In genomic region chr5:11477786-11478185, GRCh38 we compare ENCODE assay signal across 22 cellular contexts.
A peak's percentile ranks its signal among the peaks of the same experiment; 100 is the strongest.
DNase-seq lines count a peak whose midpoint lies in the region; ATAC-seq and TF ChIP-seq lines count a peak whose summit lies in the region.
"Had no signal": no experiment of that assay in that cellular context is flagged by ENCODE, and none has a peak within 500 bp of the region (broad histone marks: within the 10 kb centered on the region; RNA-seq: fewer than 3 reads in every experiment).

No MANE protein-coding gene starts in this region.

- no peak overlapping the region for H3K27ac ChIP-seq in transverse colon
- H3K27ac ChIP-seq: BLaER1, RWPE1, SK-N-MC had no signal

- H3K27me3 Mint-ChIP-seq in chondrocyte (ENCODE audit: low read depth) = no peaks in the 10 kb centered on the region

- no peaks in the 10 kb centered on the region for H3K9me3 ChIP-seq in transverse colon
- H3K9me3 ChIP-seq: BLaER1 had no signal

- peaks cover 7% of the 10 kb centered on the region for H3K4me1 Mint-ChIP-seq in chondrocyte (ENCODE audit: low read depth)

- H3K27me3 ChIP-seq in transverse colon = no peaks in the 10 kb centered on the region
- H3K27me3 ChIP-seq: BLaER1 had no signal

- TF ChIP-seq CTCF in astrocyte of the cerebellum (IDR thresholded peaks at IDR 0.05; ENCODE audit: low read depth, low read length, missing control alignments) = no peak
- TF ChIP-seq CTCF in chondrocyte (IDR thresholded peaks at IDR 0.05) = no peak
- no peak for TF ChIP-seq CTCF in transverse colon (IDR thresholded peaks at IDR 0.05)

- in situ Hi-C loops in astrocyte of the cerebellum (cut with HindIII; ENCODE audit: low sequenced_read_pairs) (no loop called here), transverse colon (cut with MboI; ENCODE audit: low pct_ligation_motif_present in 1 of 4, low pct_unique_long_range_greater_than_20kb in 1 of 4, low sequenced_read_pairs in 3 of 4) (no loop called here)

- H3K36me3 Mint-ChIP-seq in chondrocyte (ENCODE audit: low read depth) = no peaks in the 10 kb centered on the region

- intact Hi-C loops in transverse colon (cut with DNase I; ENCODE audit: low total_unique reads) = no loop called here

- DNase-seq in LHCN-M2 (ENCODE audit: low read depth) (peak; percentile 35), astrocyte of the cerebellum (ENCODE audit: low read depth) (peak; percentile 83), kidney tubule cell (ENCODE audit: low spot score) (peak; percentile 59), chondrocyte (ENCODE audit: low spot score) (no peak), transverse colon (no peak), T1000 (lab: John Stamatoyannopoulos, UW) (no peak)
- DNase-seq: ACHN; CD4-positive, alpha-beta T cell; COR-L47; DMS79; GOT3; Kasumi-1; NCI-H1092; NCI-H1436; NCI-H187 treated with DMSO at 0.1 percent for 48 hours; NCI-H510A treated with DMSO at 0.1 percent for 48 hours; NCI-H748 treated with DMSO at 0.1 percent for 48 hours; SHP77 treated with DMSO at 0.1 percent for 48 hours had no signal

- no peak for TF ChIP-seq POLR2A in transverse colon (IDR thresholded peaks at IDR 0.05)

- H3K36me3 ChIP-seq in transverse colon = no peaks in the 10 kb centered on the region
- H3K36me3 ChIP-seq: BLaER1 had no signal

- no peaks in the 10 kb centered on the region for H3K9me3 Mint-ChIP-seq in chondrocyte (ENCODE audit: low read depth)
- H3K9me3 Mint-ChIP-seq: CD4-positive, alpha-beta T cell had no signal

- no peak for TF ChIP-seq EP300 in transverse colon (IDR thresholded peaks at IDR 0.05; ENCODE audit: low read depth)

- H3K4me1 ChIP-seq in transverse colon = no peaks in the 10 kb centered on the region

- no peak overlapping the region for H3K27ac Mint-ChIP-seq in chondrocyte (ENCODE audit: unreplicated experiment)
- H3K27ac Mint-ChIP-seq: CD4-positive, alpha-beta T cell had no signal

- no peak overlapping the region for H3K4me3 Mint-ChIP-seq in chondrocyte (ENCODE audit: unreplicated experiment)
- H3K4me3 Mint-ChIP-seq: CD4-positive, alpha-beta T cell had no signal

- H3K4me3 ChIP-seq in astrocyte of the cerebellum (ENCODE audit: low read depth, low read length) = no peak overlapping the region
- no peak overlapping the region for H3K4me3 ChIP-seq in transverse colon
- H3K4me3 ChIP-seq: BLaER1, SK-N-MC had no signal

- no peak for ATAC-seq in GM19324 (IDR thresholded peaks at IDR 0.05; ENCODE audit: low FRiP score, unreplicated experiment)

- 76 to 86% methylated on average over 3 of the region's 3 CpGs for WGBS in transverse colon (ENCODE audit: low coverage in 1 of 2), 2 donors

Comparison
In these comparisons a context has a peak if more than half of its experiments do, and no peak if none do; other contexts are left out.
1. DNase-seq: peak in LHCN-M2 (single experiment), astrocyte of the cerebellum (single experiment) and kidney tubule cell (single experiment); none in chondrocyte (single experiment), transverse colon (single experiment) and T1000 (single experiment).